26 cellular contexts compared by ENCODE assay signal in the genomic region with DNA sequence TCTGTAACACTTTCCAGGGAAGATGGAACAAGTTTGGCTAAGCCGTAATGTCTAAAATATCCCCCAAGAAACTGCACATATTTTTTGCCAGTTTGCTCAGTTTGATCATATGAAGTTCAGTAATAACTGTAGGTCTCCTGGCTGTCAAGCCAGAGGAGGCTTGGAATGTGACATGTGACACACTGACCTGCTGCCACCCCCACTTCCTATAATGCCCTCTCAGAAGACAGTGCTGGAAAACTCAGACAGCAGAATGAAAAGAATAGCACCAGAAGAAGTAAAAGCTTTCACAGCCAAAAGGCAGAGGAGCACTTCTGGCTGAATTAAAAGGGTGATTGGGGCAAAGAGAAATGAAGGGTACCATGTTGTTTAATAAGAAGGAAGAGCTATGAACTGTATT.
"Had no signal": no experiment of that assay in that cellular context is flagged by ENCODE, and none has a peak within 500 bp of the region (broad histone marks: within the 10 kb centered on the region; RNA-seq: fewer than 3 reads in every experiment).

No MANE protein-coding gene starts in this region.

- H3K36me3 ChIP-seq: breast epithelium, colonic mucosa, heart left ventricle, lower lobe of right lung, neutrophil, pancreas, prostate gland, tibial nerve had no signal

- H3K9me3 Mint-ChIP-seq: activated CD4-positive, alpha-beta memory T cell treated with anti-CD3 and anti-CD28 coated beads for 36 hours; activated CD4-positive, alpha-beta T cell treated with anti-CD3 and anti-CD28 coated beads, Interleukin-2, amount 10 ng/mL, durations not matched to agents 24 days and 14 days; activated naive CD4-positive, alpha-beta T cell treated with anti-CD3 and anti-CD28 coated beads, Interleukin-2, amount 50 U/mL, for 72 hours; activated T-helper 1 cell treated with anti-CD3 and anti-CD28 coated beads, Interleukin-12 subunit alpha, Interleukin-12 subunit beta, Interleukin-2, Interleukin-4 antibody, amounts not matched to agents 30 ng/mL and 10 ng/mL and 1 ng/mL, durations not matched to agents 14 hours and 24 hours and 36 hours; central memory CD8-positive, alpha-beta T cell; natural killer cell; T-helper 1 cell treated with Interleukin-12 subunit alpha and Interleukin-12 subunit beta and Interleukin-4 antibody, amounts not matched to agents 30 μg/mL and 1 μg/mL, for 36 hours had no signal

- H3K27ac Mint-ChIP-seq: activated CD4-positive, alpha-beta memory T cell treated with anti-CD3 and anti-CD28 coated beads for 36 hours; activated CD4-positive, alpha-beta T cell treated with anti-CD3 and anti-CD28 coated beads, Interleukin-2, amount 10 ng/mL, durations not matched to agents 24 days and 14 days; activated naive CD4-positive, alpha-beta T cell treated with anti-CD3 and anti-CD28 coated beads, Interleukin-2, amount 50 U/mL, for 72 hours; activated T-helper 1 cell treated with anti-CD3 and anti-CD28 coated beads, Interleukin-12 subunit alpha, Interleukin-12 subunit beta, Interleukin-2, Interleukin-4 antibody, amounts not matched to agents 30 ng/mL and 10 ng/mL and 1 ng/mL, durations not matched to agents 14 hours and 24 hours and 36 hours; natural killer cell; T-helper 1 cell treated with Interleukin-12 subunit alpha and Interleukin-12 subunit beta and Interleukin-4 antibody, amounts not matched to agents 30 μg/mL and 1 μg/mL, for 36 hours had no signal

- H3K27ac ChIP-seq: breast epithelium, colonic mucosa, heart left ventricle, lower lobe of right lung, neutrophil, pancreas, prostate gland, tibial nerve had no signal

- H3K27me3 Mint-ChIP-seq: activated CD4-positive, alpha-beta memory T cell treated with anti-CD3 and anti-CD28 coated beads for 36 hours; central memory CD8-positive, alpha-beta T cell had no signal

- H3K4me3 ChIP-seq: breast epithelium, colonic mucosa, heart left ventricle, lower lobe of right lung, pancreas, prostate gland, tibial nerve had no signal

- H3K27me3 ChIP-seq: breast epithelium, colonic mucosa, pancreas, tibial nerve had no signal

- H3K36me3 Mint-ChIP-seq: activated CD4-positive, alpha-beta memory T cell treated with anti-CD3 and anti-CD28 coated beads for 36 hours; activated naive CD4-positive, alpha-beta T cell treated with anti-CD3 and anti-CD28 coated beads, Interleukin-2, amount 50 U/mL, for 72 hours; natural killer cell had no signal

- H3K9me3 ChIP-seq: breast epithelium, colonic mucosa, lower lobe of right lung, neutrophil, pancreas, prostate gland had no signal

- H3K4me1 Mint-ChIP-seq: activated CD4-positive, alpha-beta T cell treated with anti-CD3 and anti-CD28 coated beads, Interleukin-2, amount 10 ng/mL, durations not matched to agents 24 days and 14 days; central memory CD8-positive, alpha-beta T cell; natural killer cell had no signal

- ATAC-seq: activated naive CD4-positive, alpha-beta T cell treated with anti-CD3 and anti-CD28 coated beads, Interleukin-2, amount 50 U/mL, for 72 hours; heart left ventricle; left lobe of liver; lower lobe of right lung; natural killer cell; pancreas had no signal

- H3K4me3 Mint-ChIP-seq: activated CD4-positive, alpha-beta memory T cell treated with anti-CD3 and anti-CD28 coated beads for 36 hours; activated CD4-positive, alpha-beta T cell treated with anti-CD3 and anti-CD28 coated beads, Interleukin-2, amount 10 ng/mL, durations not matched to agents 24 days and 14 days; activated T-helper 1 cell treated with anti-CD3 and anti-CD28 coated beads, Interleukin-12 subunit alpha, Interleukin-12 subunit beta, Interleukin-2, Interleukin-4 antibody, amounts not matched to agents 30 ng/mL and 10 ng/mL and 1 ng/mL, durations not matched to agents 14 hours and 24 hours and 36 hours; central memory CD8-positive, alpha-beta T cell; natural killer cell; T-helper 1 cell treated with Interleukin-12 subunit alpha and Interleukin-12 subunit beta and Interleukin-4 antibody, amounts not matched to agents 30 μg/mL and 1 μg/mL, for 36 hours had no signal

- H3K4me1 ChIP-seq: breast epithelium, colonic mucosa, lower lobe of right lung, pancreas, prostate gland, tibial nerve had no signal

- DNase-seq: activated CD4-positive, alpha-beta memory T cell treated with anti-CD3 and anti-CD28 coated beads for 36 hours; activated CD4-positive, alpha-beta T cell treated with anti-CD3 and anti-CD28 coated beads, Interleukin-2, amount 10 ng/mL, durations not matched to agents 24 days and 14 days; activated CD4-positive, CD25-positive, alpha-beta regulatory T cell treated with anti-CD3 and anti-CD28 coated beads, Interleukin-2, amount 50 U/mL, for 72 hours; activated CD8-positive, alpha-beta memory T cell treated with anti-CD3 and anti-CD28 coated beads, Interleukin-2, amount 50 U/mL, for 4 hours; activated gamma-delta T cell treated with Interleukin-2 at 50 U/mL for 16 hours; activated T-cell treated with anti-CD3 and anti-CD28 coated beads, Interleukin-2, amount 50 U/mL, for 1 hour; colonic mucosa; foreskin fibroblast; heart left ventricle; lower lobe of right lung; mesenchymal stem cell; natural killer cell; pancreas; stimulated activated CD4-positive, alpha-beta T cell treated with anti-CD3 and anti-CD28 coated beads, Interleukin-15, amount 100 ng/mL, for 24 hours; stimulated activated CD4-positive, alpha-beta T cell treated with anti-CD3 and anti-CD28 coated beads, Interleukin-2, amount 100 ng/mL, for 24 hours; stimulated activated naive CD4-positive, alpha-beta T cell treated with Interleukin-2 at 50 U/mL for 16 hours; T-helper 9 cell had no signal
